9 cellular contexts compared by ENCODE assay signal in the genomic region with DNA sequence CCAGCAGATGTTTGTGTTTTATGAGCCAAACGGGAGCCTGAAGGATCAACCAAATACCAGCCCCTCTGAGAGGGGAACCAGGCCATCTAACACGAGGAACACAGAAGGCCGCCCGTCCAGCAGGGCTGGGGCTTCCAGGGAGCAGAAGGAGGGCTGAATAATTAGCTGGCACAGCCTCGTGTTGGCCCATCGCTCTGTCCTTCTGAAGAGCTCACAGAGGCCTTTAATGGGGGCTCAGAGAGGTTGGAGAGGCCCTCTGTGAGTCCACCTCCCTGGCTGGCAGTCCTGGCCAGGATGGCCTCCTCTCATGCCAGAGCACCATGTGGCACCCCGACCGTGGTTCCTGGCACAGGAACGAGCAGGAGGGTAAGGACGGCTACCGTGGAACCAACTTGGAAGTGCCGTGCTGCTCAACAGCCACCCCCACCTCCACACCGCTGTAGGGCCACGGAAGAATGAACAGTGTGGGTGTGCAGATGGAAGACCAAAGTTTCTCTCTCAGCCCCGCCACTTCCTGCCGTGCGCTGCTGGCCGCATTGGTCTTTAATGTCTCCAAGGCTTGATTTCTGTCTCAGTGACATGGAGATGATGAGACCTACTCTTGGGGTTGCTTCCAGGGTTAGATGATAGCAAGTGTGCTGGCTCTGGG.
DNase-seq lines count a peak whose midpoint lies in the region; ATAC-seq and TF ChIP-seq lines count a peak whose summit lies in the region.
"Had no signal": no experiment of that assay in that cellular context is flagged by ENCODE, and none has a peak within 500 bp of the region (broad histone marks: within the 10 kb centered on the region; RNA-seq: fewer than 3 reads in every experiment).

No MANE protein-coding gene starts in this region.

- H3K4me1 Mint-ChIP-seq in central memory CD8-positive, alpha-beta T cell: peaks cover 9% of the 10 kb centered on the region

- H3K9me3 ChIP-seq in aorta (ENCODE audit: control insufficient read depth, low read length): no peaks in the 10 kb centered on the region

- WGBS in aorta, 2 donors: 80 to 81% methylated on average over 18 of the region's 18 CpGs

- CTCF ChIA-PET in GM10248 (lab: Yijun Ruan, JAX): interaction anchor here (1.0 to 8.6 kb wide), 3 partner anchors 11 to 210 kb away, joined by 3 to 75 read pairs (median 9); no protein-coding TSS in a partner anchor

- intact Hi-C loops in aorta (cut with DNase I): no loop called here

- ATAC-seq in GM19467 (IDR thresholded peaks at IDR 0.05; ENCODE audit: unreplicated experiment): peak; percentile 73
- peak; percentile 80 for ATAC-seq in HG03342 (IDR thresholded peaks at IDR 0.05; ENCODE audit: unreplicated experiment)
- peak; percentile 68 for ATAC-seq in central memory CD8-positive, alpha-beta T cell (replicated peaks; ENCODE audit: extremely low read depth, poor library complexity, severe bottlenecking)
- no peak for ATAC-seq in aorta (ENCODE audit: low FRiP score)

- no peaks in the 10 kb centered on the region for H3K36me3 ChIP-seq in aorta (ENCODE audit: control insufficient read depth in 1 of 2, insufficient read depth in 2 of 2, low read length in 1 of 2)

- H3K4me3 Mint-ChIP-seq in central memory CD8-positive, alpha-beta T cell: no peak overlapping the region

- H3K27me3 Mint-ChIP-seq in central memory CD8-positive, alpha-beta T cell: peaks cover under 1% of the 10 kb centered on the region

- no peaks in the 10 kb centered on the region for H3K4me1 ChIP-seq in aorta (ENCODE audit: control insufficient read depth in 1 of 2, insufficient read depth in 2 of 2, low read length in 2 of 2)

- no peaks in the 10 kb centered on the region for H3K9me3 Mint-ChIP-seq in central memory CD8-positive, alpha-beta T cell

- TF ChIP-seq CTCF in GM10248 (IDR thresholded peaks at IDR 0.05; ENCODE audit: control extremely low read depth, extremely low read depth, low read depth, missing control alignments): no peak

- H3K27ac ChIP-seq in aorta (ENCODE audit: low read depth in 1 of 2, low read length in 2 of 2): no peak overlapping the region

- peak; percentile 75 for DNase-seq in GM10248 (ENCODE audit: extremely low spot score)
- DNase-seq in central memory CD8-positive, alpha-beta T cell (ENCODE audit: low spot score in 2 of 2): no peak
- DNase-seq in ureter (ENCODE audit: low spot score): no peak
- no peak for DNase-seq in aorta
- DNase-seq in foreskin melanocyte: no peak
- no peak for DNase-seq in DMS53 treated with DMSO at 0.1 percent for 48 hours (lab: John Stamatoyannopoulos, UW; ENCODE audit: unreplicated experiment)
- DNase-seq: NCI-H2107 had no signal

- POLR2A ChIA-PET in GM10248 (lab: Yijun Ruan, JAX): no interaction called here

- peaks cover 3% of the 10 kb centered on the region for H3K36me3 Mint-ChIP-seq in central memory CD8-positive, alpha-beta T cell (ENCODE audit: insufficient read depth)

- H3K27me3 ChIP-seq in aorta (ENCODE audit: control insufficient read depth in 1 of 2, insufficient read depth in 2 of 2, low read length in 1 of 2): no peaks in the 10 kb centered on the region

- no peak overlapping the region for H3K27ac Mint-ChIP-seq in central memory CD8-positive, alpha-beta T cell (ENCODE audit: low read depth)

- H3K4me3 ChIP-seq in aorta (ENCODE audit: low read length in 2 of 2): no peak overlapping the region
